In genomic region chr10:79884006-79884405, GRCh38 we compare ENCODE assay signal across 1 cellular context.
TF ChIP-seq lines count a peak whose summit lies in the region.

No MANE protein-coding gene starts in this region.

TF ChIP-seq in GM23338, 12 proteins besides CTCF, POLR2A, EP300 and RAD21 (continued from another document):
- TF ChIP-seq ZNF462 (CRISPR knock-in tag; IDR thresholded peaks at IDR 0.05) (no peak), JUNB (IDR thresholded peaks at IDR 0.05; ENCODE audit: unreplicated experiment) (no peak), ZNF114 (CRISPR knock-in tag; IDR thresholded peaks at IDR 0.05) (no peak), CREB1 (CRISPR knock-in tag; IDR thresholded peaks at IDR 0.05; ENCODE audit: low read depth) (no peak), REST (IDR thresholded peaks at IDR 0.05; ENCODE audit: unreplicated experiment) (no peak), ZNF331 (CRISPR knock-in tag; IDR thresholded peaks at IDR 0.05; ENCODE audit: low read depth) (no peak), NANOG (IDR thresholded peaks at IDR 0.05; ENCODE audit: borderline replicate concordance) (no peak), STAT1 (IDR thresholded peaks at IDR 0.05; ENCODE audit: unreplicated experiment) (no peak), EZH2phosphoT487 (IDR thresholded peaks at IDR 0.05; ENCODE audit: unreplicated experiment) (no peak), EZH2 (IDR thresholded peaks at IDR 0.05; ENCODE audit: low read depth, unreplicated experiment) (no peak), POLR2AphosphoS5 (IDR thresholded peaks at IDR 0.05; ENCODE audit: low read depth) (no peak)
